ENCODE assay signal across 6 cellular contexts in genomic region chr7:143640528-143641189, GRCh38. TPM values are rescaled to one million over a fixed set of nuclear protein-coding genes. Genes with fewer than 3 reads are reported as not detected.
DNase-seq lines count a peak whose midpoint lies in the region; ATAC-seq and TF ChIP-seq lines count a peak whose summit lies in the region.
"Not testable (repeated sequence)": the region's sequence is repeated elsewhere in the genome, so short reads cannot be mapped to it uniquely, and the experiment has no call there.
"Had no signal": no experiment of that assay in that cellular context is flagged by ENCODE, and none has a peak within 500 bp of the region (broad histone marks: within the 10 kb centered on the region; RNA-seq: fewer than 3 reads in every experiment).

No MANE protein-coding gene starts in this region.

- peak; percentile 30 for ATAC-seq in GM18868 (IDR thresholded peaks at IDR 0.05; ENCODE audit: unreplicated experiment)
- peak; percentile 60 for ATAC-seq in PC-3
- peak; percentile 40 for ATAC-seq in body of pancreas
- peak; percentile 88 for ATAC-seq in left lobe of liver
- peak; percentile 85 to 93 (median 87) for ATAC-seq in right lobe of liver

- H3K27ac ChIP-seq in PC-3 (ENCODE audit: low read length); body of pancreas; right lobe of liver: not testable (repeated sequence)

- not testable (repeated sequence) for H3K4me3 ChIP-seq in PC-3 (ENCODE audit: low read length); body of pancreas; right lobe of liver

- H3K9me2 ChIP-seq in PC-3 (replicated peaks; ENCODE audit: low read length) = not testable (repeated sequence)

- not testable (repeated sequence) for H2AFZ ChIP-seq in PC-3 (ENCODE audit: low read length)

- H3K36me3 ChIP-seq in PC-3 (ENCODE audit: low read depth, low read length); body of pancreas (replicated peaks in 1 of 2; ENCODE audit: insufficient read depth in 1 of 2, low read depth in 2 of 2); right lobe of liver: not testable (repeated sequence)

- DNase-seq in PC-3; body of pancreas; left lobe of liver (ENCODE audit: low spot score); right lobe of liver: not testable (repeated sequence)

- not testable (repeated sequence) for H3K79me2 ChIP-seq in PC-3 (ENCODE audit: low read length)

- not testable (repeated sequence) for TF ChIP-seq POLR2A in body of pancreas (IDR thresholded peaks at IDR 0.05); right lobe of liver (IDR thresholded peaks at IDR 0.05)

- not testable (repeated sequence) for H3K27me3 ChIP-seq in PC-3 (ENCODE audit: low read length); body of pancreas; right lobe of liver

- 78% methylated on average over 2 of the region's 9 CpGs; no CpG with 5 or more reads in 1 of the 2 donors for WGBS in body of pancreas, 2 donors
- WGBS in right lobe of liver (ENCODE audit: insufficient coverage, low coverage, low lambda C conversion rate, missing lambda C conversion rate) = no CpG with 5 or more reads among the region's 9 CpGs

- BruUV-seq in PC-3 (replicated peaks; lab: Mats Ljungman, UMichigan) = not testable (repeated sequence)

- not testable (repeated sequence) for TF ChIP-seq CTCF in PC-3 (conservative IDR thresholded peaks at IDR 0.05; ENCODE audit: low read depth, low read length); body of pancreas (IDR thresholded peaks at IDR 0.05); right lobe of liver (IDR thresholded peaks at IDR 0.05)

- H3K4me1 ChIP-seq in PC-3 (ENCODE audit: insufficient read depth, low read length); body of pancreas; right lobe of liver: not testable (repeated sequence)

- CTCF ChIA-PET in PC-3 (lab: Charles Lee) = not testable (repeated sequence)

- intact Hi-C loops in PC-3 (cut with micrococcal nuclease); body of pancreas (cut with DNase I); right lobe of liver (cut with DNase I): not testable (repeated sequence)

- not testable (repeated sequence) for H3K9me3 ChIP-seq in PC-3 (ENCODE audit: low read length); body of pancreas; right lobe of liver

- H3F3A ChIP-seq in PC-3 (ENCODE audit: low read length, unreplicated experiment) = not testable (repeated sequence)

- POLR2A ChIA-PET in PC-3 (lab: Charles Lee; ENCODE audit: unreplicated experiment) = not testable (repeated sequence)

- H3K4me2 ChIP-seq in PC-3 (ENCODE audit: low read length) = not testable (repeated sequence)

- not testable (repeated sequence) for H3K9ac ChIP-seq in PC-3 (ENCODE audit: low read length)

- not testable (repeated sequence) for H4K20me1 ChIP-seq in PC-3 (ENCODE audit: low read length)

RNA-seq across cellular contexts. Expression of gene TCAF2, which starts 19.9 kb away (rescaled TPM):
- 7.9 and 9.7 TPM in 2 replicates for total RNA-seq in PC-3 (2014; rRNA removed)
- 1 to 10 TPM in 1 of 2 donors, under 1 TPM in 1; 0.66 to 3.4 TPM for total RNA-seq in body of pancreas
- total RNA-seq in left lobe of liver = 2.9 TPM
- 1 to 10 TPM; 2.2 to 8.0 (median 6.0) TPM for total RNA-seq in right lobe of liver
- total RNA-seq: Caco-2 had no signal

Comparison
In these comparisons a context has a peak if more than half of its experiments do, and no peak if none do; other contexts are left out.
1. ATAC-seq: peak in every context shown above with its lines; median percentile 88 in left lobe of liver; 87 in right lobe of liver; 60 in PC-3; 40 in body of pancreas; 30 in GM18868.